Comparison of ENCODE assay signal across 8 cellular contexts in genomic region chr4:20251796-20252655, GRCh38. TPM values are rescaled to one million over a fixed set of nuclear protein-coding genes. Genes with fewer than 3 reads are reported as not detected.
DNase-seq lines count a peak whose midpoint lies in the region; ATAC-seq and TF ChIP-seq lines count a peak whose summit lies in the region.

Gene SLIT2 (plus strand): TSS chr4:20251905. CDS start chr4:20253816, 1,911 bp downstream.

- H3K27me3 ChIP-seq in RWPE2 (ENCODE audit: insufficient read depth, poor library complexity, severe bottlenecking) (peaks cover 12% of the 10 kb centered on the region), kidney epithelial cell (ENCODE audit: control insufficient read depth, insufficient read depth, low read length) (peaks cover 14% of the 10 kb centered on the region)

- H3K4me1 ChIP-seq in RWPE2 (ENCODE audit: insufficient read depth, poor library complexity, severe bottlenecking) = peaks cover 13% of the 10 kb centered on the region

- peak within 1 kb of the TSS; percentile 51 for H3K4me3 ChIP-seq in RWPE2 (ENCODE audit: severe bottlenecking)
- peak within 1 kb of the TSS; percentile 57 for H3K4me3 ChIP-seq in kidney epithelial cell (ENCODE audit: low read depth, low read length)

- H3K36me3 ChIP-seq in RWPE2 (ENCODE audit: low read depth) = no peaks in the 10 kb centered on the region
- no peaks in the 10 kb centered on the region for H3K36me3 ChIP-seq in kidney epithelial cell (ENCODE audit: control insufficient read depth, insufficient read depth, low read length)

- H3K27ac ChIP-seq in RWPE2 (ENCODE audit: poor library complexity, severe bottlenecking) = no peak within 1 kb of the TSS

- TF ChIP-seq CTCF in RWPE2 (IDR thresholded peaks at IDR 0.05; ENCODE audit: poor library complexity, severe bottlenecking) = peak; percentile 15
- peak; percentile 17 for TF ChIP-seq CTCF in kidney epithelial cell (IDR thresholded peaks at IDR 0.05; ENCODE audit: insufficient read depth, low read length, poor library complexity, severe bottlenecking)

- ATAC-seq in GM21723 (IDR thresholded peaks at IDR 0.05; ENCODE audit: unreplicated experiment) (peak; percentile 61), RWPE2 (ENCODE audit: low read depth) (peak; percentile 64)

- H3K9me3 ChIP-seq in RWPE2 (ENCODE audit: severe bottlenecking) = no peaks in the 10 kb centered on the region

- peak; percentile 72 for DNase-seq in GM04504 (ENCODE audit: low read depth)
- DNase-seq in HuH-7 (ENCODE audit: low spot score) = peak; percentile 98
- peak; percentile 66 for DNase-seq in RWPE2 (ENCODE audit: low spot score)
- peak; percentile 25 for DNase-seq in cerebellum (ENCODE audit: low spot score)
- no peak for DNase-seq in kidney epithelial cell (ENCODE audit: low read depth)
- DNase-seq in stimulated activated CD8-positive, alpha-beta memory T cell treated with anti-CD3 and anti-CD28 coated beads, Interleukin-4, amount 100 ng/mL, for 24 hours (ENCODE audit: low read depth) = peak; percentile 17
- DNase-seq in MV-4-11 (lab: John Stamatoyannopoulos, UW) = no peak

RNA-seq across cellular contexts. Expression of gene SLIT2, which starts in this region (rescaled TPM):
- total RNA-seq in cerebellum (46.4 TPM), kidney epithelial cell (4.0 and 6.0 TPM in 2 replicates)

Comparison
In these comparisons a context has a peak if more than half of its experiments do, and no peak if none do; other contexts are left out.
1. DNase-seq: peak in GM04504 (single experiment), HuH-7 (single experiment), RWPE2 (single experiment), cerebellum (single experiment) and stimulated activated CD8-positive, alpha-beta memory T cell treated with anti-CD3 and anti-CD28 coated beads, Interleukin-4, amount 100 ng/mL, for 24 hours (single experiment); none in kidney epithelial cell (single experiment) and MV-4-11 (single experiment).